Comparison of ENCODE assay signal across 8 cellular contexts in genomic region chr6:131950767-131951575, GRCh38. TPM values are rescaled to one million over a fixed set of nuclear protein-coding genes. Genes with fewer than 3 reads are reported as not detected.
DNase-seq lines count a peak whose midpoint lies in the region; ATAC-seq, FAIRE-seq and TF ChIP-seq lines count a peak whose summit lies in the region.

A gene with protein sequence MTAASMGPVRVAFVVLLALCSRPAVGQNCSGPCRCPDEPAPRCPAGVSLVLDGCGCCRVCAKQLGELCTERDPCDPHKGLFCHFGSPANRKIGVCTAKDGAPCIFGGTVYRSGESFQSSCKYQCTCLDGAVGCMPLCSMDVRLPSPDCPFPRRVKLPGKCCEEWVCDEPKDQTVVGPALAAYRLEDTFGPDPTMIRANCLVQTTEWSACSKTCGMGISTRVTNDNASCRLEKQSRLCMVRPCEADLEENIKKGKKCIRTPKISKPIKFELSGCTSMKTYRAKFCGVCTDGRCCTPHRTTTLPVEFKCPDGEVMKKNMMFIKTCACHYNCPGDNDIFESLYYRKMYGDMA (minus strand): TSS chr6:131951372. CDS start chr6:131951172, 200 bp downstream.

- H3K4me3 ChIP-seq in AG04450 (ENCODE audit: low read depth, low read length) = peak within 1 kb of the TSS; percentile 98
- peak within 1 kb of the TSS; percentile 48 to 82 (median 60) for H3K4me3 ChIP-seq in spleen

- TF ChIP-seq POLR2A in spleen (IDR thresholded peaks at IDR 0.05) = peak in 2 of 3 donors; percentile 57 to 71

- intact Hi-C loops in spleen (cut with DNase I; ENCODE audit: low total_unique reads) = no loop called here

- H3K4me1 ChIP-seq in spleen = peaks cover 5 to 45% (median 14%) of the 10 kb centered on the region in 6 donors

- TF ChIP-seq CTCF in AG04450 (IDR thresholded peaks at IDR 0.05; ENCODE audit: low read depth, low read length) = no peak
- peak in 1 of 11 experiments; percentile 17 for TF ChIP-seq CTCF in spleen (IDR thresholded peaks at IDR 0.05 in 8 of 11, conservative IDR thresholded peaks at IDR 0.05 in 3 of 11)

- ATAC-seq in GM18502 (IDR thresholded peaks at IDR 0.05; ENCODE audit: poor library complexity, unreplicated experiment) (peak; percentile 37), GM18873 (IDR thresholded peaks at IDR 0.05; ENCODE audit: low FRiP score, unreplicated experiment) (no peak)

- peaks cover 0 to 12% (median 0%) of the 10 kb centered on the region in 6 donors for H3K36me3 ChIP-seq in spleen

- CTCF ChIA-PET in AG04450 (lab: Charles Lee) = interaction anchor here (0.5 to 2.6 kb wide), 6 partner anchors 132 to 329 kb away, joined by 3 to 15 read pairs (median 6); no protein-coding TSS in a partner anchor

- DNase-seq in AG04450 (ENCODE audit: low read depth, low spot score) = peak; percentile 99
- peak; percentile 95 for DNase-seq in RCC 7860 (ENCODE audit: low spot score)
- DNase-seq in dermis blood vessel endothelial cell = peak; percentile 100
- DNase-seq in kidney glomerular epithelial cell (lab: John Stamatoyannopoulos, UW) = peak; percentile 98
- peak; percentile 85 for DNase-seq in spleen
- DNase-seq in GM19239 (ENCODE audit: insufficient read length, low spot score) = no peak

- 1 to 2% (median 2%) methylated on average over 30 to 97 of the region's 97 CpGs for WGBS in spleen, 5 donors

- peak; percentile 86 for FAIRE-seq in RCC 7860 (lab: Jason Lieb, UNC)
- FAIRE-seq in GM19239 (lab: Jason Lieb, UNC) = no peak

- H3K27me3 ChIP-seq in AG04450 (ENCODE audit: control insufficient read depth, insufficient read depth, low read length) (no peaks in the 10 kb centered on the region), spleen (replicated peaks in 1 of 7) (peaks cover 0 to 54% (median 12%) of the 10 kb centered on the region in 7 donors)

- POLR2A ChIA-PET in AG04450 (lab: Yijun Ruan, JAX) = interaction anchor here (0.5 to 4.0 kb wide), 47 partner anchors 13 to 947 kb away, joined by 3 to 98 read pairs (median 5); no protein-coding TSS in a partner anchor

- H3K27ac ChIP-seq in AG04450 (ENCODE audit: low read depth, low read length) = peak within 1 kb of the TSS; percentile 97
- H3K27ac ChIP-seq in spleen = peak within 1 kb of the TSS; percentile 60 to 92 (median 88)

- H3K9me3 ChIP-seq in AG04450 (ENCODE audit: control insufficient read depth, insufficient read depth, low read length) (no peaks in the 10 kb centered on the region), spleen (no peaks in the 10 kb centered on the region)

RNA-seq across cellular contexts. Expression of the gene that starts here (rescaled TPM):
- polyA plus RNA-seq in AG04450 (2011; rRNA removed) (768 and 955 TPM in 2 replicates), spleen (100 to 1,000 TPM in 1 of 3 donors, 10 to 100 TPM in 2; 20.6 to 115 (median 74.2) TPM)
- 515 and 518 TPM in 2 replicates for polyA minus RNA-seq in AG04450 (2011; rRNA and poly(A)+ RNA removed)
- total RNA-seq in dermis blood vessel endothelial cell (773 and 867 TPM in 2 replicates), spleen (100 to 1,000 TPM; 253 to 556 (median 319) TPM)
